Comparison of ENCODE assay signal across 16 cellular contexts in the genomic region with DNA sequence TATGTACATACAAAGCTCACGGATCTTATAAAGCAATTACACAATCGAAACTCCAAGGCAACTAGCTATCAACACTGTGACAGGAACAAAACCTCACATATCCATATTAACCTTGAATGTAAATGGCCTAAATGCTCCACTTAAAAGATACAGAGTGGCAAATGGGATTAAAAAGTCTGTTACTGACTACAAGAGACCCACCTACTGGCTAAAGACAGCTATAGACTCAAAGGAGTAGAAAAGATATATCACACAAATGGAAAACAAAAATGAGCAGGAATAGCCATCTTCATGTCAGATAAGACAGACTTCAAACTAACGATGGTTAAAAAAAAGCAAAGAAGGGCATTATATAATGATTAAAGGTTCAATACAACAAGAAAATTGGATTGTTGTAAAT.
A peak's percentile ranks its signal among the peaks of the same experiment; 100 is the strongest.
DNase-seq lines count a peak whose midpoint lies in the region; ATAC-seq and TF ChIP-seq lines count a peak whose summit lies in the region.
"Had no signal": no experiment of that assay in that cellular context is flagged by ENCODE, and none has a peak within 500 bp of the region (broad histone marks: within the 10 kb centered on the region; RNA-seq: fewer than 3 reads in every experiment).

No MANE protein-coding gene starts in this region.

- H3K4me1 ChIP-seq in BE2C (no peaks in the 10 kb centered on the region), PC-3 (ENCODE audit: insufficient read depth, low read length) (no peaks in the 10 kb centered on the region), lower lobe of right lung (no peaks in the 10 kb centered on the region), gastroesophageal sphincter (no peaks in the 10 kb centered on the region)

- H2AFZ ChIP-seq in PC-3 (ENCODE audit: low read length), result no peak overlapping the region

- no peaks in the 10 kb centered on the region for H3K9me2 ChIP-seq in PC-3 (replicated peaks; ENCODE audit: low read length)

- H3K79me2 ChIP-seq in PC-3 (ENCODE audit: low read length), result no peaks in the 10 kb centered on the region

- no peaks in the 10 kb centered on the region for H4K20me1 ChIP-seq in PC-3 (ENCODE audit: low read length)

- no peak overlapping the region for H3K9ac ChIP-seq in PC-3 (ENCODE audit: low read length)

- no peaks in the 10 kb centered on the region for H3K27me3 ChIP-seq in BE2C
- H3K27me3 ChIP-seq in H7 (ENCODE audit: control insufficient read depth, insufficient read depth, low read length), result no peaks in the 10 kb centered on the region
- H3K27me3 ChIP-seq in PC-3 (ENCODE audit: low read length), result no peaks in the 10 kb centered on the region
- H3K27me3 ChIP-seq in lower lobe of right lung (ENCODE audit: low read depth), result no peaks in the 10 kb centered on the region
- H3K27me3 ChIP-seq in gastroesophageal sphincter, result peaks cover 10% of the 10 kb centered on the region

- TF ChIP-seq CTCF in BE2C (IDR thresholded peaks at IDR 0.05; ENCODE audit: low read depth, low read length), result peak; percentile 34
- TF ChIP-seq CTCF in PC-3 (conservative IDR thresholded peaks at IDR 0.05; ENCODE audit: low read depth, low read length), result peak; percentile 38; the same call in 1 of the 2 replicates
- TF ChIP-seq CTCF in lower lobe of right lung (IDR thresholded peaks at IDR 0.05), result peak; percentile 8
- no peak for TF ChIP-seq CTCF in gastroesophageal sphincter (IDR thresholded peaks at IDR 0.05)

- ATAC-seq in PC-3 (no peak), lower lobe of right lung (no peak), HG02642 (IDR thresholded peaks at IDR 0.05; ENCODE audit: poor library complexity, unreplicated experiment) (no peak), gastroesophageal sphincter (no peak)
- ATAC-seq: activated CD8-positive, alpha-beta memory T cell treated with anti-CD3 and anti-CD28 coated beads, Interleukin-2, amount 10 ng/mL, durations not matched to agents 7 days and 5 days; left lobe of liver had no signal

- no peak overlapping the region for H3K4me3 ChIP-seq in BE2C (ENCODE audit: low read depth, low read length)
- no peak overlapping the region for H3K4me3 ChIP-seq in H7 (ENCODE audit: insufficient read depth, low read depth, low read length)
- H3K4me3 ChIP-seq in PC-3 (ENCODE audit: low read length), result no peak overlapping the region
- H3K4me3 ChIP-seq in lower lobe of right lung, result no peak overlapping the region
- no peak overlapping the region for H3K4me3 ChIP-seq in gastroesophageal sphincter
- H3K4me3 ChIP-seq: skin epidermis had no signal

- TF ChIP-seq EP300 in gastroesophageal sphincter (IDR thresholded peaks at IDR 0.05), result no peak

- TF ChIP-seq POLR2A in gastroesophageal sphincter (IDR thresholded peaks at IDR 0.05), result no peak

- POLR2A ChIA-PET in PC-3 (lab: Charles Lee; ENCODE audit: unreplicated experiment), result no interaction called here

- H3K27ac ChIP-seq in PC-3 (ENCODE audit: low read length), result no peak overlapping the region
- H3K27ac ChIP-seq in lower lobe of right lung, result no peak overlapping the region
- no peak overlapping the region for H3K27ac ChIP-seq in gastroesophageal sphincter
- H3K27ac ChIP-seq: skin epidermis had no signal

- no TSS peak for BruUV-seq in PC-3 (replicated peaks; lab: Mats Ljungman, UMichigan)

- 60 to 74% methylated on average over 3 of the region's 3 CpGs for WGBS in gastroesophageal sphincter (ENCODE audit: low coverage in 1 of 2), 2 donors

- intact Hi-C loops in PC-3 (cut with micrococcal nuclease), result loop anchor here (5.0 kb wide), 1 partner anchor 246 kb away; a partner anchor contains a TSS
- intact Hi-C loops in lower lobe of right lung (cut with DNase I), result no loop called here

- H3K36me3 ChIP-seq in BE2C, result no peaks in the 10 kb centered on the region
- H3K36me3 ChIP-seq in H7 (replicated peaks; ENCODE audit: control insufficient read depth, insufficient read depth, low read length), result no peaks in the 10 kb centered on the region
- H3K36me3 ChIP-seq in PC-3 (ENCODE audit: low read depth, low read length), result no peaks in the 10 kb centered on the region
- no peaks in the 10 kb centered on the region for H3K36me3 ChIP-seq in lower lobe of right lung
- H3K36me3 ChIP-seq in gastroesophageal sphincter, result no peaks in the 10 kb centered on the region

- H3K4me2 ChIP-seq in PC-3 (ENCODE audit: low read length), result no peak overlapping the region

- CTCF ChIA-PET in PC-3 (lab: Charles Lee), result no interaction called here

- H3K9me3 ChIP-seq in BE2C (no peaks in the 10 kb centered on the region), PC-3 (ENCODE audit: low read length) (no peaks in the 10 kb centered on the region), lower lobe of right lung (no peaks in the 10 kb centered on the region), gastroesophageal sphincter (no peaks in the 10 kb centered on the region)

- H3F3A ChIP-seq in PC-3 (ENCODE audit: low read length, unreplicated experiment), result no peaks in the 10 kb centered on the region

- no peak for DNase-seq in BE2C
- DNase-seq in H7, result peak; percentile 12
- peak; percentile 2 for DNase-seq in PC-3
- no peak for DNase-seq in lower lobe of right lung
- no peak for DNase-seq in UCSD-AML1 (lab: John Stamatoyannopoulos, UW; ENCODE audit: unreplicated experiment)
- no peak for DNase-seq in COLO668 (lab: John Stamatoyannopoulos, UW; ENCODE audit: unreplicated experiment)
- DNase-seq: activated CD8-positive, alpha-beta memory T cell treated with anti-CD3 and anti-CD28 coated beads, Interleukin-2, amount 10 ng/mL, durations not matched to agents 7 days and 5 days; CD4-positive, alpha-beta memory T cell; KBM-7; NCI-H2081; nephron progenitor cell; substantia nigra had no signal

Comparison
In these comparisons a context has a peak if more than half of its experiments do, and no peak if none do; other contexts are left out.
1. DNase-seq: peak in H7 (single experiment) and PC-3 (single experiment); none in BE2C (single experiment), lower lobe of right lung (single experiment), UCSD-AML1 (single experiment) and COLO668 (single experiment).
2. CTCF ChIP-seq: peak in BE2C (single experiment), PC-3 (single experiment) and lower lobe of right lung (single experiment); none in gastroesophageal sphincter (0 of 4).